Comparison of ENCODE assay signal across 8 cellular contexts in genomic region chr6:15663057-15663638, GRCh38. TPM values are rescaled to one million over a fixed set of nuclear protein-coding genes. Genes with fewer than 3 reads are reported as not detected.
DNase-seq lines count a peak whose midpoint lies in the region; ATAC-seq, FAIRE-seq and TF ChIP-seq lines count a peak whose summit lies in the region.

No MANE protein-coding gene starts in this region.

- H3K4me1 Mint-ChIP-seq in effector memory CD8-positive, alpha-beta T cell (ENCODE audit: low read depth in 2 of 2), result peaks cover 9 to 17% of the 10 kb centered on the region in 2 donors
- peaks cover 26 to 34% of the 10 kb centered on the region in 2 donors for H3K4me1 Mint-ChIP-seq in natural killer cell

- no peak for TF ChIP-seq POLR2A in H54 (IDR thresholded peaks at IDR 0.05; ENCODE audit: low read depth, low read length)

- peak overlapping the region; percentile 82 to 88 for H3K4me3 Mint-ChIP-seq in effector memory CD8-positive, alpha-beta T cell
- peak overlapping the region; percentile 76 for H3K4me3 Mint-ChIP-seq in natural killer cell

- peaks cover 11% of the 10 kb centered on the region for H3K36me3 Mint-ChIP-seq in effector memory CD8-positive, alpha-beta T cell (ENCODE audit: insufficient read depth)
- no peaks in the 10 kb centered on the region for H3K36me3 Mint-ChIP-seq in natural killer cell

- FAIRE-seq in H54 (lab: Jason Lieb, UNC), result no peak

- intact Hi-C loops in natural killer cell (cut with micrococcal nuclease), result no loop called here

- DNase-seq in DMS114 treated with DMSO at 0.1 percent for 48 hours (lab: John Stamatoyannopoulos, UW; ENCODE audit: unreplicated experiment), result peak; percentile 81
- peak; percentile 94 for DNase-seq in H54 (ENCODE audit: insufficient read length, low spot score)
- DNase-seq in RKO (ENCODE audit: low spot score), result peak; percentile 69
- DNase-seq in effector memory CD8-positive, alpha-beta T cell, result no peak
- no peak for DNase-seq in natural killer cell

- TF ChIP-seq CTCF in natural killer cell (IDR thresholded peaks at IDR 0.05), result no peak

- ATAC-seq in effector memory CD8-positive, alpha-beta T cell (replicated peaks), result no peak
- ATAC-seq in natural killer cell (no peak), HG02885 (IDR thresholded peaks at IDR 0.05; ENCODE audit: poor library complexity, unreplicated experiment) (no peak), GM18867 (IDR thresholded peaks at IDR 0.05; ENCODE audit: unreplicated experiment) (no peak), HG02610 (IDR thresholded peaks at IDR 0.05; ENCODE audit: unreplicated experiment) (no peak)

- no peaks in the 10 kb centered on the region for H3K27me3 Mint-ChIP-seq in effector memory CD8-positive, alpha-beta T cell
- H3K27me3 Mint-ChIP-seq in natural killer cell (ENCODE audit: low read depth in 2 of 2), result peaks cover 0 to 2% of the 10 kb centered on the region in 2 donors

- no peaks in the 10 kb centered on the region for H3K9me3 Mint-ChIP-seq in effector memory CD8-positive, alpha-beta T cell
- no peaks in the 10 kb centered on the region for H3K9me3 Mint-ChIP-seq in natural killer cell

- peak overlapping the region; percentile 59 to 70 for H3K27ac Mint-ChIP-seq in effector memory CD8-positive, alpha-beta T cell
- peak overlapping the region; percentile 14 to 58 for H3K27ac Mint-ChIP-seq in natural killer cell

RNA-seq across cellular contexts. Expression of gene DTNBP1, which starts 0.3 kb away (rescaled TPM):
- total RNA-seq in natural killer cell, result 10 to 100 TPM; 31.6 to 42.2 (median 38.4) TPM

Comparison
In these comparisons a context has a peak if more than half of its experiments do, and no peak if none do; other contexts are left out.
1. DNase-seq: peak in DMS114 treated with DMSO at 0.1 percent for 48 hours (single experiment), H54 (single experiment) and RKO (single experiment); none in effector memory CD8-positive, alpha-beta T cell (0 of 3) and natural killer cell (single experiment).